ENCODE assay signal across 7 cellular contexts in the genomic region with DNA sequence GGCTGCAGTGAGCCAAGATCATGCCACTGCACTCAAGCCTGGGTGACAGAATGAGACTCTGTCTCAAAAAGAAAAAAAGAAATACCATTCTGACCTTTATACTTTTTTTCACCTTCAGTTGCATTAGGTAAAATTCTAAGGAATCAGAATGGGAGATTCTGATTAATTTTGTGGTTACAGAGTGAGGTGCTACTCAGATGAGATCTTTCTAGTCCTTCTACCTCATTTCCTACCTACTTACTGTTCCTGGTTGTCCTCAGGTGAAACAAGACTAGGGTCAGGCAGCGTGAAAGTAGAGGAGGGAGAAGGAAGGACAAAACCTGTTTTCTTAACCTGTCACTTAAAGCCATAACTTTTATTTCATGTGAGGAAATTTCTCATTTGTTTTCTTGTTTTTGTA.
"Had no signal": no experiment of that assay in that cellular context is flagged by ENCODE, and none has a peak within 500 bp of the region (broad histone marks: within the 10 kb centered on the region; RNA-seq: fewer than 3 reads in every experiment).

No MANE protein-coding gene starts in this region.

- H3K27me3 Mint-ChIP-seq: IgD-negative memory B cell had no signal

- H3K36me3 Mint-ChIP-seq: IgD-negative memory B cell had no signal

- H3K4me3 ChIP-seq: K562 had no signal

- H3K9me3 Mint-ChIP-seq: IgD-negative memory B cell had no signal

- H3K4me3 Mint-ChIP-seq: IgD-negative memory B cell had no signal

- DNase-seq: IMR-90, KBM-7, KG1 had no signal

- H3K27ac ChIP-seq: HL-60 had no signal

- H3K27ac Mint-ChIP-seq: IgD-negative memory B cell had no signal

- ATAC-seq: HepG2, K562 had no signal
